Comparison of ENCODE assay signal across 1 cellular context in the genomic region with DNA sequence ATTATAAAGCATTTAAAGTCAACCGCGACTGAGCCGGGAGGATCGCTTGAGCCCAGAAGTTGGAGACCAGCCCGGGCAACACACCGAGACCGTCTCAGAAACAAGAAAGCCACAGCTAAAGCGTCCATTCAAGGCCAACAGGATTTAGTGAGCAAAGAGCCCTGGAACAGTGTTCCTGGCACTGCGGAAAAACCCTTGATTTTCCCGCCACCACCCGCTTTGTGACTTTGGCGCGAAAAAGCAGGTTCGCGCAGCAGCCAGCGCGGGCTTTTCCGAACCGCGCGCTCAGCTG.
TF ChIP-seq lines count a peak whose summit lies in the region.

No MANE protein-coding gene starts in this region.

TF ChIP-seq in HepG2, 621 proteins besides CTCF, POLR2A, EP300 and RAD21 (continued from another document and continues in another):
- TF ChIP-seq, protein P1, sequence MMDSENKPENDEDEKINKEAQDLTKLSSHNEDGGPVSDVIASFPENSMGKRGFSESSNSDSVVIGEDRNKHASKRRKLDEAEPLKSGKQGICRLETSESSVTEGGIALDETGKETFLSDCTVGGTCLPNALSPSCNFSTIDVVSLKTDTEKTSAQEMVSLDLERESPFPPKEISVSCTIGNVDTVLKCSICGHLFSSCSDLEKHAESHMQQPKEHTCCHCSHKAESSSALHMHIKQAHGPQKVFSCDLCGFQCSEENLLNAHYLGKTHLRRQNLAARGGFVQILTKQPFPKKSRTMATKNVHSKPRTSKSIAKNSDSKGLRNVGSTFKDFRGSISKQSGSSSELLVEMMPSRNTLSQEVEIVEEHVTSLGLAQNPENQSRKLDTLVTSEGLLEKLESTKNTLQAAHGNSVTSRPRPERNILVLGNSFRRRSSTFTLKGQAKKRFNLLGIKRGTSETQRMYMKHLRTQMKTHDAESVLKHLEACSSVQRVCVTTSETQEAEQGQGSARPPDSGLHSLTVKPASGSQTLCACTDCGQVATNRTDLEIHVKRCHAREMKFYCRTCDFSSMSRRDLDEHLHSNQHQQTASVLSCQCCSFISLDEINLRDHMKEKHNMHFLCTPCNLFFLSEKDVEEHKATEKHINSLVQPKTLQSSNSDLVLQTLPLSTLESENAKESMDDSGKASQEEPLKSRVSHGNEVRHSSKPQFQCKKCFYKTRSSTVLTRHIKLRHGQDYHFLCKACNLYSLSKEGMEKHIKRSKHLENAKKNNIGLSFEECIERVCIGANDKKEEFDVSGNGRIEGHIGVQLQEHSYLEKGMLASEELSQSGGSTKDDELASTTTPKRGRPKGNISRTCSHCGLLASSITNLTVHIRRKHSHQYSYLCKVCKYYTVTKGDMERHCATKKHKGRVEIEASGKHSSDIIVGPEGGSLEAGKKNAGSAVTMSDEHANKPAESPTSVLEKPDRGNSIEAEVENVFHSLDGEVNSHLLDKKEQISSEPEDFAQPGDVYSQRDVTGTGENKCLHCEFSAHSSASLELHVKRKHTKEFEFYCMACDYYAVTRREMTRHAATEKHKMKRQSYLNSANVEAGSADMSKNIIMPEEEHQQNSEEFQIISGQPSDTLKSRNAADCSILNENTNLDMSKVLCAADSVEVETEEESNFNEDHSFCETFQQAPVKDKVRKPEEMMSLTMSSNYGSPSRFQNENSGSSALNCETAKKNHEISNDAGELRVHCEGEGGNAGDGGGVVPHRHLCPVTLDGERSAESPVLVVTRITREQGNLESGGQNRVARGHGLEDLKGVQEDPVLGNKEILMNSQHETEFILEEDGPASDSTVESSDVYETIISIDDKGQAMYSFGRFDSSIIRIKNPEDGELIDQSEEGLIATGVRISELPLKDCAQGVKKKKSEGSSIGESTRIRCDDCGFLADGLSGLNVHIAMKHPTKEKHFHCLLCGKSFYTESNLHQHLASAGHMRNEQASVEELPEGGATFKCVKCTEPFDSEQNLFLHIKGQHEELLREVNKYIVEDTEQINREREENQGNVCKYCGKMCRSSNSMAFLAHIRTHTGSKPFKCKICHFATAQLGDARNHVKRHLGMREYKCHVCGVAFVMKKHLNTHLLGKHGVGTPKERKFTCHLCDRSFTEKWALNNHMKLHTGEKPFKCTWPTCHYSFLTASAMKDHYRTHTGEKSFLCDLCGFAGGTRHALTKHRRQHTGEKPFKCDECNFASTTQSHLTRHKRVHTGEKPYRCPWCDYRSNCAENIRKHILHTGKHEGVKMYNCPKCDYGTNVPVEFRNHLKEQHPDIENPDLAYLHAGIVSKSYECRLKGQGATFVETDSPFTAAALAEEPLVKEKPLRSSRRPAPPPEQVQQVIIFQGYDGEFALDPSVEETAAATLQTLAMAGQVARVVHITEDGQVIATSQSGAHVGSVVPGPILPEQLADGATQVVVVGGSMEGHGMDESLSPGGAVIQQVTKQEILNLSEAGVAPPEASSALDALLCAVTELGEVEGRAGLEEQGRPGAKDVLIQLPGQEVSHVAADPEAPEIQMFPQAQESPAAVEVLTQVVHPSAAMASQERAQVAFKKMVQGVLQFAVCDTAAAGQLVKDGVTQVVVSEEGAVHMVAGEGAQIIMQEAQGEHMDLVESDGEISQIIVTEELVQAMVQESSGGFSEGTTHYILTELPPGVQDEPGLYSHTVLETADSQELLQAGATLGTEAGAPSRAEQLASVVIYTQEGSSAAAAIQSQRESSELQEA (CRISPR knock-in tag; IDR thresholded peaks at IDR 0.05; ENCODE audit: not compliant biosample characterization), result no peak
- TF ChIP-seq ESRRA (CRISPR knock-in tag; IDR thresholded peaks at IDR 0.05; ENCODE audit: low read depth), result peak; percentile 84; the same call in 1 of the 2 replicates
- TF ChIP-seq, protein P2, sequence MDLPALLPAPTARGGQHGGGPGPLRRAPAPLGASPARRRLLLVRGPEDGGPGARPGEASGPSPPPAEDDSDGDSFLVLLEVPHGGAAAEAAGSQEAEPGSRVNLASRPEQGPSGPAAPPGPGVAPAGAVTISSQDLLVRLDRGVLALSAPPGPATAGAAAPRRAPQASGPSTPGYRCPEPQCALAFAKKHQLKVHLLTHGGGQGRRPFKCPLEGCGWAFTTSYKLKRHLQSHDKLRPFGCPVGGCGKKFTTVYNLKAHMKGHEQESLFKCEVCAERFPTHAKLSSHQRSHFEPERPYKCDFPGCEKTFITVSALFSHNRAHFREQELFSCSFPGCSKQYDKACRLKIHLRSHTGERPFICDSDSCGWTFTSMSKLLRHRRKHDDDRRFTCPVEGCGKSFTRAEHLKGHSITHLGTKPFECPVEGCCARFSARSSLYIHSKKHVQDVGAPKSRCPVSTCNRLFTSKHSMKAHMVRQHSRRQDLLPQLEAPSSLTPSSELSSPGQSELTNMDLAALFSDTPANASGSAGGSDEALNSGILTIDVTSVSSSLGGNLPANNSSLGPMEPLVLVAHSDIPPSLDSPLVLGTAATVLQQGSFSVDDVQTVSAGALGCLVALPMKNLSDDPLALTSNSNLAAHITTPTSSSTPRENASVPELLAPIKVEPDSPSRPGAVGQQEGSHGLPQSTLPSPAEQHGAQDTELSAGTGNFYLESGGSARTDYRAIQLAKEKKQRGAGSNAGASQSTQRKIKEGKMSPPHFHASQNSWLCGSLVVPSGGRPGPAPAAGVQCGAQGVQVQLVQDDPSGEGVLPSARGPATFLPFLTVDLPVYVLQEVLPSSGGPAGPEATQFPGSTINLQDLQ (CRISPR knock-in tag; IDR thresholded peaks at IDR 0.05), result no peak
- 0 out of 2 replicates have a peak, but pooled peaks have one; percentile 29 for TF ChIP-seq POLR2AphosphoS5 (IDR thresholded peaks at IDR 0.05; ENCODE audit: low read depth, low read length)
- peak; percentile 84 for TF ChIP-seq ZNF160 (CRISPR knock-in tag; IDR thresholded peaks at IDR 0.05)
- TF ChIP-seq, protein P3, sequence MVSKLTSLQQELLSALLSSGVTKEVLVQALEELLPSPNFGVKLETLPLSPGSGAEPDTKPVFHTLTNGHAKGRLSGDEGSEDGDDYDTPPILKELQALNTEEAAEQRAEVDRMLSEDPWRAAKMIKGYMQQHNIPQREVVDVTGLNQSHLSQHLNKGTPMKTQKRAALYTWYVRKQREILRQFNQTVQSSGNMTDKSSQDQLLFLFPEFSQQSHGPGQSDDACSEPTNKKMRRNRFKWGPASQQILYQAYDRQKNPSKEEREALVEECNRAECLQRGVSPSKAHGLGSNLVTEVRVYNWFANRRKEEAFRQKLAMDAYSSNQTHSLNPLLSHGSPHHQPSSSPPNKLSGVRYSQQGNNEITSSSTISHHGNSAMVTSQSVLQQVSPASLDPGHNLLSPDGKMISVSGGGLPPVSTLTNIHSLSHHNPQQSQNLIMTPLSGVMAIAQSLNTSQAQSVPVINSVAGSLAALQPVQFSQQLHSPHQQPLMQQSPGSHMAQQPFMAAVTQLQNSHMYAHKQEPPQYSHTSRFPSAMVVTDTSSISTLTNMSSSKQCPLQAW (CRISPR knock-in tag; IDR thresholded peaks at IDR 0.05), result no peak
- no peak; the same call in none of the 2 replicates for TF ChIP-seq ZSCAN31 (CRISPR knock-in tag; IDR thresholded peaks at IDR 0.05; ENCODE audit: low read depth)
- TF ChIP-seq, protein P4, sequence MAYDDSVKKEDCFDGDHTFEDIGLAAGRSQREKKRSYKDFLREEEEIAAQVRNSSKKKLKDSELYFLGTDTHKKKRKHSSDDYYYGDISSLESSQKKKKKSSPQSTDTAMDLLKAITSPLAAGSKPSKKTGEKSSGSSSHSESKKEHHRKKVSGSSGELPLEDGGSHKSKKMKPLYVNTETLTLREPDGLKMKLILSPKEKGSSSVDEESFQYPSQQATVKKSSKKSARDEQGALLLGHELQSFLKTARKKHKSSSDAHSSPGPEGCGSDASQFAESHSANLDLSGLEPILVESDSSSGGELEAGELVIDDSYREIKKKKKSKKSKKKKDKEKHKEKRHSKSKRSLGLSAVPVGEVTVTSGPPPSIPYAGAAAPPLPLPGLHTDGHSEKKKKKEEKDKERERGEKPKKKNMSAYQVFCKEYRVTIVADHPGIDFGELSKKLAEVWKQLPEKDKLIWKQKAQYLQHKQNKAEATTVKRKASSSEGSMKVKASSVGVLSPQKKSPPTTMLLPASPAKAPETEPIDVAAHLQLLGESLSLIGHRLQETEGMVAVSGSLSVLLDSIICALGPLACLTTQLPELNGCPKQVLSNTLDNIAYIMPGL (CRISPR knock-in tag; IDR thresholded peaks at IDR 0.05; ENCODE audit: borderline replicate concordance in 1 of 2, low read depth in 1 of 2), result no peak; a peak in 1 of 4 replicates
- TF ChIP-seq SMYD3 (CRISPR knock-in tag; IDR thresholded peaks at IDR 0.05), result no peak
- TF ChIP-seq, protein P5, sequence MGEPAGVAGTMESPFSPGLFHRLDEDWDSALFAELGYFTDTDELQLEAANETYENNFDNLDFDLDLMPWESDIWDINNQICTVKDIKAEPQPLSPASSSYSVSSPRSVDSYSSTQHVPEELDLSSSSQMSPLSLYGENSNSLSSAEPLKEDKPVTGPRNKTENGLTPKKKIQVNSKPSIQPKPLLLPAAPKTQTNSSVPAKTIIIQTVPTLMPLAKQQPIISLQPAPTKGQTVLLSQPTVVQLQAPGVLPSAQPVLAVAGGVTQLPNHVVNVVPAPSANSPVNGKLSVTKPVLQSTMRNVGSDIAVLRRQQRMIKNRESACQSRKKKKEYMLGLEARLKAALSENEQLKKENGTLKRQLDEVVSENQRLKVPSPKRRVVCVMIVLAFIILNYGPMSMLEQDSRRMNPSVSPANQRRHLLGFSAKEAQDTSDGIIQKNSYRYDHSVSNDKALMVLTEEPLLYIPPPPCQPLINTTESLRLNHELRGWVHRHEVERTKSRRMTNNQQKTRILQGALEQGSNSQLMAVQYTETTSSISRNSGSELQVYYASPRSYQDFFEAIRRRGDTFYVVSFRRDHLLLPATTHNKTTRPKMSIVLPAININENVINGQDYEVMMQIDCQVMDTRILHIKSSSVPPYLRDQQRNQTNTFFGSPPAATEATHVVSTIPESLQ (CRISPR knock-in tag; conservative IDR thresholded peaks at IDR 0.05), result peak; percentile 99
- no peak for TF ChIP-seq ZNF766 (CRISPR knock-in tag; IDR thresholded peaks at IDR 0.05; ENCODE audit: borderline replicate concordance)
- TF ChIP-seq NFE2 (CRISPR knock-in tag; IDR thresholded peaks at IDR 0.05), result no peak
- TF ChIP-seq ZNF788 (CRISPR knock-in tag; IDR thresholded peaks at IDR 0.05; ENCODE audit: borderline replicate concordance), result no peak; the same call in 1 of the 2 replicates
- TF ChIP-seq SALL2 (CRISPR knock-in tag; IDR thresholded peaks at IDR 0.05), result no peak
- TF ChIP-seq CENPX (CRISPR knock-in tag; IDR thresholded peaks at IDR 0.05), result no peak
- TF ChIP-seq, protein P6, sequence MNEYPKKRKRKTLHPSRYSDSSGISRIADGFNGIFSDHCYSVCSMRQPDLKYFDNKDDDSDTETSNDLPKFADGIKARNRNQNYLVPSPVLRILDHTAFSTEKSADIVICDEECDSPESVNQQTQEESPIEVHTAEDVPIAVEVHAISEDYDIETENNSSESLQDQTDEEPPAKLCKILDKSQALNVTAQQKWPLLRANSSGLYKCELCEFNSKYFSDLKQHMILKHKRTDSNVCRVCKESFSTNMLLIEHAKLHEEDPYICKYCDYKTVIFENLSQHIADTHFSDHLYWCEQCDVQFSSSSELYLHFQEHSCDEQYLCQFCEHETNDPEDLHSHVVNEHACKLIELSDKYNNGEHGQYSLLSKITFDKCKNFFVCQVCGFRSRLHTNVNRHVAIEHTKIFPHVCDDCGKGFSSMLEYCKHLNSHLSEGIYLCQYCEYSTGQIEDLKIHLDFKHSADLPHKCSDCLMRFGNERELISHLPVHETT (CRISPR knock-in tag; conservative IDR thresholded peaks at IDR 0.05), result no peak; the same call in 1 of the 2 replicates
- 0 out of 2 replicates have a peak, but pooled peaks have one; percentile 10 for TF ChIP-seq HNF4A (CRISPR knock-in tag; IDR thresholded peaks at IDR 0.05)
- TF ChIP-seq SMAD1 (CRISPR knock-in tag; IDR thresholded peaks at IDR 0.05; ENCODE audit: borderline replicate concordance, low read depth), result no peak
- TF ChIP-seq STAG1 (CRISPR knock-in tag; IDR thresholded peaks at IDR 0.05), result peak; percentile 33; the same call in 1 of the 2 replicates
- TF ChIP-seq DNMT1 (CRISPR knock-in tag; IDR thresholded peaks at IDR 0.05), result no peak
- TF ChIP-seq, protein P7, sequence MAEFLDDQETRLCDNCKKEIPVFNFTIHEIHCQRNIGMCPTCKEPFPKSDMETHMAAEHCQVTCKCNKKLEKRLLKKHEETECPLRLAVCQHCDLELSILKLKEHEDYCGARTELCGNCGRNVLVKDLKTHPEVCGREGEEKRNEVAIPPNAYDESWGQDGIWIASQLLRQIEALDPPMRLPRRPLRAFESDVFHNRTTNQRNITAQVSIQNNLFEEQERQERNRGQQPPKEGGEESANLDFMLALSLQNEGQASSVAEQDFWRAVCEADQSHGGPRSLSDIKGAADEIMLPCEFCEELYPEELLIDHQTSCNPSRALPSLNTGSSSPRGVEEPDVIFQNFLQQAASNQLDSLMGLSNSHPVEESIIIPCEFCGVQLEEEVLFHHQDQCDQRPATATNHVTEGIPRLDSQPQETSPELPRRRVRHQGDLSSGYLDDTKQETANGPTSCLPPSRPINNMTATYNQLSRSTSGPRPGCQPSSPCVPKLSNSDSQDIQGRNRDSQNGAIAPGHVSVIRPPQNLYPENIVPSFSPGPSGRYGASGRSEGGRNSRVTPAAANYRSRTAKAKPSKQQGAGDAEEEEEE (CRISPR knock-in tag; IDR thresholded peaks at IDR 0.05; ENCODE audit: borderline replicate concordance), result no peak
- TF ChIP-seq GABPB1 (CRISPR knock-in tag; IDR thresholded peaks at IDR 0.05), result no peak
- TF ChIP-seq CEBPB (IDR thresholded peaks at IDR 0.05; ENCODE audit: borderline replicate concordance, low read depth, low read length), result no peak
- TF ChIP-seq ZNF205 (CRISPR knock-in tag; IDR thresholded peaks at IDR 0.05), result no peak
- TF ChIP-seq, protein P8, sequence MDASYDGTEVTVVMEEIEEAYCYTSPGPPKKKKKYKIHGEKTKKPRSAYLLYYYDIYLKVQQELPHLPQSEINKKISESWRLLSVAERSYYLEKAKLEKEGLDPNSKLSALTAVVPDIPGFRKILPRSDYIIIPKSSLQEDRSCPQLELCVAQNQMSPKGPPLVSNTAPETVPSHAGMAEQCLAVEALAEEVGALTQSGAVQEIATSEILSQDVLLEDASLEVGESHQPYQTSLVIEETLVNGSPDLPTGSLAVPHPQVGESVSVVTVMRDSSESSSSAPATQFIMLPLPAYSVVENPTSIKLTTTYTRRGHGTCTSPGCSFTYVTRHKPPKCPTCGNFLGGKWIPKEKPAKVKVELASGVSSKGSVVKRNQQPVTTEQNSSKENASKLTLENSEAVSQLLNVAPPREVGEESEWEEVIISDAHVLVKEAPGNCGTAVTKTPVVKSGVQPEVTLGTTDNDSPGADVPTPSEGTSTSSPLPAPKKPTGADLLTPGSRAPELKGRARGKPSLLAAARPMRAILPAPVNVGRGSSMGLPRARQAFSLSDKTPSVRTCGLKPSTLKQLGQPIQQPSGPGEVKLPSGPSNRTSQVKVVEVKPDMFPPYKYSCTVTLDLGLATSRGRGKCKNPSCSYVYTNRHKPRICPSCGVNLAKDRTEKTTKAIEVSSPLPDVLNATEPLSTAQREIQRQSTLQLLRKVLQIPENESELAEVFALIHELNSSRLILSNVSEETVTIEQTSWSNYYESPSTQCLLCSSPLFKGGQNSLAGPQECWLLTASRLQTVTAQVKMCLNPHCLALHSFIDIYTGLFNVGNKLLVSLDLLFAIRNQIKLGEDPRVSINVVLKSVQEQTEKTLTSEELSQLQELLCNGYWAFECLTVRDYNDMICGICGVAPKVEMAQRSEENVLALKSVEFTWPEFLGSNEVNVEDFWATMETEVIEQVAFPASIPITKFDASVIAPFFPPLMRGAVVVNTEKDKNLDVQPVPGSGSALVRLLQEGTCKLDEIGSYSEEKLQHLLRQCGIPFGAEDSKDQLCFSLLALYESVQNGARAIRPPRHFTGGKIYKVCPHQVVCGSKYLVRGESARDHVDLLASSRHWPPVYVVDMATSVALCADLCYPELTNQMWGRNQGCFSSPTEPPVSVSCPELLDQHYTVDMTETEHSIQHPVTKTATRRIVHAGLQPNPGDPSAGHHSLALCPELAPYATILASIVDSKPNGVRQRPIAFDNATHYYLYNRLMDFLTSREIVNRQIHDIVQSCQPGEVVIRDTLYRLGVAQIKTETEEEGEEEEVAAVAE (CRISPR knock-in tag; IDR thresholded peaks at IDR 0.05; ENCODE audit: borderline replicate concordance), result no peak
- TF ChIP-seq JARID2 (CRISPR knock-in tag; IDR thresholded peaks at IDR 0.05; ENCODE audit: insufficient replicate concordance), result no peak
- peak; percentile 78 for TF ChIP-seq FOSL1 (CRISPR knock-in tag; IDR thresholded peaks at IDR 0.05; ENCODE audit: borderline replicate concordance)
- TF ChIP-seq SP4 (CRISPR knock-in tag; IDR thresholded peaks at IDR 0.05), result no peak
- no peak for TF ChIP-seq ZNF878 (CRISPR knock-in tag; IDR thresholded peaks at IDR 0.05)
- TF ChIP-seq DR1 (CRISPR knock-in tag; IDR thresholded peaks at IDR 0.05), result no peak
